In genomic region chr14:23954279-23954614, GRCh38 we compare ENCODE assay signal across 8 cellular contexts. TPM values are rescaled to one million over a fixed set of nuclear protein-coding genes. Genes with fewer than 3 reads are reported as not detected.
DNase-seq lines count a peak whose midpoint lies in the region; ATAC-seq and TF ChIP-seq lines count a peak whose summit lies in the region.
"Not testable (repeated sequence)": the region's sequence is repeated elsewhere in the genome, so short reads cannot be mapped to it uniquely, and the experiment has no call there.

No MANE protein-coding gene starts in this region.

- not testable (repeated sequence) for DNase-seq in Peyer's patch; activated naive CD8-positive, alpha-beta T cell treated with anti-CD3 and anti-CD28 coated beads, Interleukin-2, amount 50 U/mL, for 24 hours; esophagus muscularis mucosa (ENCODE audit: extremely low spot score); mesenchymal stem cell

- H3K9me3 Mint-ChIP-seq in activated naive CD8-positive, alpha-beta T cell treated with anti-CD3 and anti-CD28 coated beads, Interleukin-2, amount 50 U/mL, for 24 hours = not testable (repeated sequence)

- H2BK12ac ChIP-seq in mesenchymal stem cell (ENCODE audit: low read length in 2 of 2) = not testable (repeated sequence)

- not testable (repeated sequence) for H3K27ac ChIP-seq in ACC112 (ENCODE audit: low read depth, low read length); mesenchymal stem cell (ENCODE audit: low read length, poor library complexity, severe bottlenecking)
- H3K27ac ChIP-seq in Peyer's patch (peak overlapping the region; percentile 74 to 93 (median 90)), esophagus muscularis mucosa (replicated peaks in 1 of 4) (peak overlapping the region; percentile 83 to 87 (median 85))

- H3K27ac Mint-ChIP-seq in activated naive CD8-positive, alpha-beta T cell treated with anti-CD3 and anti-CD28 coated beads, Interleukin-2, amount 50 U/mL, for 24 hours = peak overlapping the region; percentile 97

- not testable (repeated sequence) for H3K36me3 Mint-ChIP-seq in activated naive CD8-positive, alpha-beta T cell treated with anti-CD3 and anti-CD28 coated beads, Interleukin-2, amount 50 U/mL, for 24 hours (ENCODE audit: low read depth)

- H3K4me1 ChIP-seq in ACC112 (ENCODE audit: control insufficient read depth, insufficient read depth, low read length, unreplicated experiment); Peyer's patch; mesenchymal stem cell (ENCODE audit: control insufficient read depth, insufficient read depth, low read depth, low read length); skeletal muscle satellite cell (ENCODE audit: control insufficient read depth, insufficient read depth, low read length): not testable (repeated sequence)
- peaks cover 15 to 32% (median 30%) of the 10 kb centered on the region in 4 donors for H3K4me1 ChIP-seq in esophagus muscularis mucosa

- H3K14ac ChIP-seq in mesenchymal stem cell (ENCODE audit: low read length in 2 of 2) = not testable (repeated sequence)

- H3K4ac ChIP-seq in mesenchymal stem cell (ENCODE audit: low read depth in 1 of 2, low read length in 2 of 2) = not testable (repeated sequence)

- H2AFZ ChIP-seq in ACC112 (ENCODE audit: low read length, unreplicated experiment); mesenchymal stem cell (ENCODE audit: low read depth, low read length): not testable (repeated sequence)

- H3K27me3 Mint-ChIP-seq in activated naive CD8-positive, alpha-beta T cell treated with anti-CD3 and anti-CD28 coated beads, Interleukin-2, amount 50 U/mL, for 24 hours = not testable (repeated sequence)

- 16% methylated on average over 6 of the region's 6 CpGs for WGBS in esophagus muscularis mucosa
- under 1% methylated on average over 4 of the region's 6 CpGs for WGBS in mesenchymal stem cell

- peak overlapping the region; percentile 100 for H3K4me3 Mint-ChIP-seq in activated naive CD8-positive, alpha-beta T cell treated with anti-CD3 and anti-CD28 coated beads, Interleukin-2, amount 50 U/mL, for 24 hours

- H3K23ac ChIP-seq in mesenchymal stem cell (ENCODE audit: low read length in 2 of 2) = not testable (repeated sequence)

- H4K8ac ChIP-seq in mesenchymal stem cell (ENCODE audit: low read length) = peak overlapping the region; percentile 61

- peaks cover 16% of the 10 kb centered on the region for H3K4me1 Mint-ChIP-seq in activated naive CD8-positive, alpha-beta T cell treated with anti-CD3 and anti-CD28 coated beads, Interleukin-2, amount 50 U/mL, for 24 hours

- H3K4me2 ChIP-seq in mesenchymal stem cell (ENCODE audit: low read length, poor library complexity, severe bottlenecking) = peak overlapping the region; percentile 73
- peak overlapping the region; percentile 88 for H3K4me2 ChIP-seq in skeletal muscle satellite cell (ENCODE audit: low read length)

- TF ChIP-seq EP300 in esophagus muscularis mucosa (IDR thresholded peaks at IDR 0.05) = not testable (repeated sequence)

- not testable (repeated sequence) for H2BK120ac ChIP-seq in mesenchymal stem cell (ENCODE audit: low read depth, low read length)

- intact Hi-C loops in esophagus muscularis mucosa (cut with DNase I) = not testable (repeated sequence)

- H3K18ac ChIP-seq in mesenchymal stem cell (ENCODE audit: low read depth in 1 of 2, low read length in 2 of 2) = peak overlapping the region; percentile 37 to 54

- not testable (repeated sequence) for TF ChIP-seq POLR2A in Peyer's patch (IDR thresholded peaks at IDR 0.05); esophagus muscularis mucosa (IDR thresholded peaks at IDR 0.05; ENCODE audit: low read depth)

- H2AK5ac ChIP-seq in mesenchymal stem cell (ENCODE audit: low read length, severe bottlenecking) = not testable (repeated sequence)

- H3K79me1 ChIP-seq in mesenchymal stem cell (replicated peaks; ENCODE audit: low read length, poor library complexity, severe bottlenecking) = peaks cover 22% of the 10 kb centered on the region

- H2BK15ac ChIP-seq in mesenchymal stem cell (ENCODE audit: low read depth, poor library complexity, severe bottlenecking) = not testable (repeated sequence)

- not testable (repeated sequence) for H2BK5ac ChIP-seq in mesenchymal stem cell (ENCODE audit: low read depth, low read length, poor library complexity, severe bottlenecking)

- not testable (repeated sequence) for H3K79me2 ChIP-seq in ACC112 (ENCODE audit: control insufficient read depth, insufficient read depth, low read length, unreplicated experiment)

- not testable (repeated sequence) for H4K91ac ChIP-seq in mesenchymal stem cell (ENCODE audit: low read length)

- not testable (repeated sequence) for H3K27me3 ChIP-seq in ACC112 (ENCODE audit: insufficient read depth, low read length); Peyer's patch; esophagus muscularis mucosa; mesenchymal stem cell (ENCODE audit: control insufficient read depth in 1 of 2, insufficient read depth in 1 of 2, low read length in 2 of 2); skeletal muscle satellite cell (ENCODE audit: control insufficient read depth, insufficient read depth, low read length)

- ATAC-seq in GM19043 (IDR thresholded peaks at IDR 0.05; ENCODE audit: low read depth, unreplicated experiment) (peak; percentile 12), HG02884 (IDR thresholded peaks at IDR 0.05; ENCODE audit: unreplicated experiment) (peak; percentile 12)
- not testable (repeated sequence) for ATAC-seq in activated naive CD8-positive, alpha-beta T cell treated with anti-CD3 and anti-CD28 coated beads, Interleukin-2, amount 50 U/mL, for 24 hours

- H3K36me3 ChIP-seq in ACC112 (ENCODE audit: insufficient read depth, low read length); skeletal muscle satellite cell (ENCODE audit: insufficient read depth, low read length): not testable (repeated sequence)
- H3K36me3 ChIP-seq in Peyer's patch = peaks cover 0 to 19% (median 0%) of the 10 kb centered on the region in 3 donors
- peaks cover 0 to 16% (median 11%) of the 10 kb centered on the region in 4 donors for H3K36me3 ChIP-seq in esophagus muscularis mucosa
- peaks cover 2 to 20% of the 10 kb centered on the region in 2 experiments for H3K36me3 ChIP-seq in mesenchymal stem cell (ENCODE audit: control insufficient read depth in 1 of 2, insufficient read depth in 2 of 2, low read depth in 1 of 2, low read length in 2 of 2)

- H3K4me3 ChIP-seq in ACC112 (ENCODE audit: low read depth, low read length) (peak overlapping the region; percentile 86), Peyer's patch (peak overlapping the region; percentile 71 to 93 (median 84)), esophagus muscularis mucosa (peak overlapping the region; percentile 67 to 87 (median 74)), mesenchymal stem cell (ENCODE audit: insufficient read depth in 1 of 2, low read depth in 1 of 2, low read length in 2 of 2) (peak overlapping the region in 1 of 2 experiments; percentile 99), skeletal muscle satellite cell (ENCODE audit: low read length) (peak overlapping the region; percentile 97)

- not testable (repeated sequence) for TF ChIP-seq CTCF in Peyer's patch (IDR thresholded peaks at IDR 0.05); esophagus muscularis mucosa (IDR thresholded peaks at IDR 0.05)

- H3K9ac ChIP-seq in mesenchymal stem cell (ENCODE audit: low read length) = peak overlapping the region; percentile 97
- peak overlapping the region; percentile 96 for H3K9ac ChIP-seq in skeletal muscle satellite cell (ENCODE audit: low read depth, low read length)

- H3K9me3 ChIP-seq in Peyer's patch; esophagus muscularis mucosa; mesenchymal stem cell (ENCODE audit: control insufficient read depth, low read length); skeletal muscle satellite cell (replicated peaks; ENCODE audit: low read length): not testable (repeated sequence)

RNA-seq across cellular contexts. Expression of gene DHRS4, which starts 0.7 kb away (rescaled TPM):
- total RNA-seq in Peyer's patch (10 to 100 TPM; 52.8 to 77.9 (median 62.4) TPM), esophagus muscularis mucosa (10 to 100 TPM; 37.1 to 54.4 (median 46.3) TPM)
- polyA plus RNA-seq in mesenchymal stem cell (2013, experiment 1 of 2) = 27.2 TPM
- 24.9 TPM for polyA plus RNA-seq in mesenchymal stem cell (2013, experiment 2 of 2)
- total RNA-seq in skeletal muscle satellite cell (2012; rRNA removed) = 24.5 and 45.6 TPM in 2 replicates

RNA-seq across cellular contexts. Expression of gene DHRS4L2, which starts 34.5 kb away (rescaled TPM):
- total RNA-seq in Peyer's patch (10 to 100 TPM; 23.1 to 36.1 (median 30.8) TPM), esophagus muscularis mucosa (10 to 100 TPM in 3 of 4 donors, 1 to 10 TPM in 1; 9.4 to 23.9 (median 21.1) TPM)
- 33.0 TPM for polyA plus RNA-seq in mesenchymal stem cell (2013, experiment 1 of 2)
- polyA plus RNA-seq in mesenchymal stem cell (2013, experiment 2 of 2) = 34.1 TPM
- total RNA-seq in skeletal muscle satellite cell (2012; rRNA removed) = 8.7 and 12.9 TPM in 2 replicates
